Comparison of ENCODE assay signal across 19 cellular contexts in the genomic region with DNA sequence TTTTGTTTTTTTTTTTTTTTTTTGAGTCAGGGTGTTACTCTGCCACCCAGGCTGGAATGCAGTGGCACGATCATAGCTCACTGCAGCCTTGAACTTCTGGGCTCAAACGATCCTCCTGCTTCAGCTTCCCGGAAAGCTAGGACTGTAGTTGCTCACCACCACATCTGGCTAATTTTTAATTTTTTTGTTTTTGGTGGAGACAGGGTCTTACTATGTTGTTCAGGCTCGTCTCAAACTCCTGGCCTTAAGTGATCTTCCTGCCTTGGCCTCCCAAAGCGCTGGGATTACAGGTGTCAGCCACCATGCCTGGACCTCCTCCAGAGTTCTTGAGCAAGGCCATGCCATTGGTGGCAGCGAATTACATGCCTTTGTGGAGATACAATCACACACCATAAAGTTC. TPM values are rescaled to one million over a fixed set of nuclear protein-coding genes. Genes with fewer than 3 reads are reported as not detected.
A peak's percentile ranks its signal among the peaks of the same experiment; 100 is the strongest.
DNase-seq lines count a peak whose midpoint lies in the region; ATAC-seq, FAIRE-seq and TF ChIP-seq lines count a peak whose summit lies in the region.
"Had no signal": no experiment of that assay in that cellular context is flagged by ENCODE, and none has a peak within 500 bp of the region (broad histone marks: within the 10 kb centered on the region; RNA-seq: fewer than 3 reads in every experiment).

No MANE protein-coding gene starts in this region.

- no peak overlapping the region for H3K9ac ChIP-seq in HepG2 (ENCODE audit: insufficient read depth, low read depth, low read length)
- H3K9ac ChIP-seq: BLaER1 had no signal

- H3K27ac ChIP-seq in HepG2 (ENCODE audit: extremely low read length, insufficient read depth, low read length) (peak overlapping the region; percentile 33), right lobe of liver (no peak overlapping the region)
- H3K27ac ChIP-seq: BLaER1 had no signal

- no peaks in the 10 kb centered on the region for H4K20me1 ChIP-seq in HepG2 (ENCODE audit: insufficient read depth, low read length)
- H4K20me1 ChIP-seq: BLaER1 had no signal

- no peak for FAIRE-seq in HepG2 (lab: Jason Lieb, UNC)
- FAIRE-seq: A204.1, G401.6 had no signal

- peaks cover 47% of the 10 kb centered on the region for H3K4me1 ChIP-seq in HepG2 (ENCODE audit: insufficient read depth, low read length)
- H3K4me1 ChIP-seq in right lobe of liver = no peaks in the 10 kb centered on the region
- H3K4me1 ChIP-seq: BE2C had no signal

- TF ChIP-seq POLR2A in HepG2 (IDR thresholded peaks at IDR 0.05; ENCODE audit: insufficient read depth in 1 of 2, low read depth in 2 of 2, low read length in 2 of 2) (no peak), right lobe of liver (IDR thresholded peaks at IDR 0.05) (no peak)

- H3K4me2 ChIP-seq in HepG2 (ENCODE audit: low read depth, low read length) = no peak overlapping the region
- H3K4me2 ChIP-seq: BLaER1 had no signal

- H3K9me3 ChIP-seq in HepG2 (ENCODE audit: low read length) = no peaks in the 10 kb centered on the region
- H3K9me3 ChIP-seq in right lobe of liver = no peaks in the 10 kb centered on the region
- H3K9me3 ChIP-seq: BE2C had no signal

- H3K79me2 ChIP-seq in HepG2 (ENCODE audit: insufficient read depth, low read length) = no peaks in the 10 kb centered on the region

- ATAC-seq in HepG2 = peak; percentile 7; the same call in 2 of the 3 replicates
- no peak for ATAC-seq in right lobe of liver
- no peak for ATAC-seq in HG03565 (IDR thresholded peaks at IDR 0.05; ENCODE audit: unreplicated experiment)

- CTCF ChIA-PET in HepG2 (lab: Yijun Ruan, JAX; ENCODE audit: low intra/inter-chr PET ratio, low total read pairs) = interaction anchor here (1.4 to 4.0 kb wide), 2 partner anchors 92 to 102 kb away, joined by 6 to 87 read pairs; no protein-coding TSS in a partner anchor

- H3K27me3 ChIP-seq in HepG2 (ENCODE audit: control insufficient read depth in 1 of 2, insufficient read depth in 2 of 2, low read length in 2 of 2) (no peaks in the 10 kb centered on the region), right lobe of liver (no peaks in the 10 kb centered on the region)
- H3K27me3 ChIP-seq: BE2C, BLaER1 had no signal

- H2AFZ ChIP-seq in HepG2 (ENCODE audit: low read length) = no peak overlapping the region

- no peak for TF ChIP-seq CTCF in HepG2 (CRISPR knock-in tag; IDR thresholded peaks at IDR 0.05)
- TF ChIP-seq CTCF in right lobe of liver (IDR thresholded peaks at IDR 0.05) = no peak

- DNase-seq in HepG2 (ENCODE audit: low spot score) (peak; percentile 37), right lobe of liver (no peak), posterior vena cava (ENCODE audit: low spot score) (peak; percentile 24), DMS114 treated with DMSO at 0.1 percent for 48 hours (lab: John Stamatoyannopoulos, UW; ENCODE audit: unreplicated experiment) (no peak)
- DNase-seq: 8988T; ACHN; BE2C; C1 segment of cervical spinal cord; CD4-positive, alpha-beta memory T cell; CD4-positive, CD25-positive, alpha-beta regulatory T cell; CD8-positive, alpha-beta memory T cell; COR-L47; DMS 273 treated with DMSO at 0.1 percent for 48 hours; DMS79 treated with DMSO at 0.1 percent for 48 hours; GF-D8 had no signal

- H3K4me3 ChIP-seq in HepG2 (replicated peaks in 1 of 3; ENCODE audit: insufficient read depth in 1 of 3, low read depth in 2 of 3, low read length in 3 of 3) = no peak overlapping the region
- H3K4me3 ChIP-seq in right lobe of liver = no peak overlapping the region
- H3K4me3 ChIP-seq: BLaER1 had no signal

- H3K36me3 ChIP-seq in HepG2 (replicated peaks in 1 of 2; ENCODE audit: control insufficient read depth in 1 of 2, insufficient read depth in 2 of 2, low read length in 2 of 2) (no peaks in the 10 kb centered on the region), right lobe of liver (no peaks in the 10 kb centered on the region)
- H3K36me3 ChIP-seq: BE2C, BLaER1 had no signal

- in situ Hi-C loops in HepG2 (cut with HindIII; ENCODE audit: extremely low pct_ligation_motif_present, low pct_unique_long_range_greater_than_20kb) = no loop called here

- POLR2A ChIA-PET in HepG2 (lab: Yijun Ruan, JAX) = interaction anchor here (0.6 kb wide), 1 partner anchor 34 kb away, joined by 3 read pairs; no protein-coding TSS in a partner anchor

- TF ChIP-seq EP300 in HepG2 (IDR thresholded peaks at IDR 0.05; ENCODE audit: low read depth in 2 of 2, low read length in 2 of 2) (no peak; a peak in 1 of 4 replicates), HepG2 (CRISPR knock-in tag; IDR thresholded peaks at IDR 0.05; ENCODE audit: borderline replicate concordance) (no peak)

- TF ChIP-seq RAD21 in HepG2 (CRISPR knock-in tag; IDR thresholded peaks at IDR 0.05) = no peak

- BruUV-seq in HepG2 (replicated peaks; lab: Mats Ljungman, UMichigan) = no TSS peak

- WGBS in HepG2 (ENCODE audit: low lambda C conversion rate) = 33% methylated on average over 6 of the region's 6 CpGs
- 70% methylated on average over 5 of the region's 6 CpGs for WGBS in right lobe of liver (ENCODE audit: insufficient coverage, low coverage, low lambda C conversion rate, missing lambda C conversion rate)

- intact Hi-C loops in HepG2 (cut with micrococcal nuclease; ENCODE audit: unreplicated experiment) = loop anchor here (1.0 kb wide), 1 partner anchor 92 kb away; no protein-coding TSS in a partner anchor
- intact Hi-C loops in right lobe of liver (cut with DNase I) = loop anchor here in 1 of 2 donors (5.0 kb wide), 1 partner anchor 95 kb away; no protein-coding TSS in a partner anchor
- intact Hi-C loops in posterior vena cava (cut with DNase I) = loop anchor here in 1 of 2 donors (2.0 to 10.0 kb wide), 2 partner anchors 15 to 87 kb away; no protein-coding TSS in a partner anchor

TF ChIP-seq in HepG2, 621 proteins besides CTCF, POLR2A, EP300 and RAD21 (continues in another document):
- no peak for TF ChIP-seq REXO4 (CRISPR knock-in tag; IDR thresholded peaks at IDR 0.05; ENCODE audit: borderline replicate concordance)
- TF ChIP-seq ETV6 (CRISPR knock-in tag; conservative IDR thresholded peaks at IDR 0.05) = no peak
- TF ChIP-seq, protein P1, sequence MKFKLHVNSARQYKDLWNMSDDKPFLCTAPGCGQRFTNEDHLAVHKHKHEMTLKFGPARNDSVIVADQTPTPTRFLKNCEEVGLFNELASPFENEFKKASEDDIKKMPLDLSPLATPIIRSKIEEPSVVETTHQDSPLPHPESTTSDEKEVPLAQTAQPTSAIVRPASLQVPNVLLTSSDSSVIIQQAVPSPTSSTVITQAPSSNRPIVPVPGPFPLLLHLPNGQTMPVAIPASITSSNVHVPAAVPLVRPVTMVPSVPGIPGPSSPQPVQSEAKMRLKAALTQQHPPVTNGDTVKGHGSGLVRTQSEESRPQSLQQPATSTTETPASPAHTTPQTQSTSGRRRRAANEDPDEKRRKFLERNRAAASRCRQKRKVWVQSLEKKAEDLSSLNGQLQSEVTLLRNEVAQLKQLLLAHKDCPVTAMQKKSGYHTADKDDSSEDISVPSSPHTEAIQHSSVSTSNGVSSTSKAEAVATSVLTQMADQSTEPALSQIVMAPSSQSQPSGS (CRISPR knock-in tag; IDR thresholded peaks at IDR 0.05) = no peak
- TF ChIP-seq ZNF841 (CRISPR knock-in tag; IDR thresholded peaks at IDR 0.05; ENCODE audit: borderline replicate concordance) = no peak
- TF ChIP-seq SRY (CRISPR knock-in tag; IDR thresholded peaks at IDR 0.05) = no peak
- TF ChIP-seq ZNF292 (CRISPR knock-in tag; IDR thresholded peaks at IDR 0.05; ENCODE audit: borderline replicate concordance, low read depth) = peak; percentile 48; the same call in 1 of the 2 replicates

RNA-seq across cellular contexts. Expression of gene ASB1, which starts 35.2 kb away (rescaled TPM):
- total RNA-seq in HepG2 (2016; rRNA removed; fragmentation: Illumina TruSeq; extraction: Trizol) = 47.5 and 48.6 TPM in 2 replicates
- 36.1 and 38.8 TPM in 2 replicates for total RNA-seq in HepG2 (2016; cell fraction: cytosol; rRNA removed; fragmentation: Illumina TruSeq; extraction: Trizol; ENCODE audit: low read depth)
- total RNA-seq in HepG2 (2016; cell fraction: insoluble cytoplasmic fraction; rRNA removed; fragmentation: Illumina TruSeq; extraction: Trizol) = 42.9 and 49.7 TPM in 2 replicates
- total RNA-seq in HepG2 (2016; cell fraction: membrane; rRNA removed; fragmentation: Illumina TruSeq; extraction: Trizol) = 46.0 and 48.9 TPM in 2 replicates
- total RNA-seq in HepG2 (2016; cell fraction: nucleus; rRNA removed; fragmentation: Illumina TruSeq; extraction: Trizol) = 36.1 and 43.2 TPM in 2 replicates
- polyA plus RNA-seq in HepG2 (2011; rRNA removed) = 45.6 and 49.2 TPM in 2 replicates
- polyA plus RNA-seq in HepG2 (2011; cell fraction: cytosol; rRNA removed) = 33.5 and 52.6 TPM in 2 replicates
- 151 and 167 TPM in 2 replicates for polyA plus RNA-seq in HepG2 (2011; cell fraction: nucleus; rRNA removed)
- polyA plus RNA-seq in HepG2 (2012) = 36.1 and 37.5 TPM in 2 replicates
- 39.0 and 42.6 TPM in 2 replicates for polyA plus RNA-seq in HepG2 (2016; cell fraction: cytosol; fragmentation: Illumina TruSeq; extraction: Trizol; ENCODE audit: low read depth)
- polyA plus RNA-seq in HepG2 (2016; cell fraction: insoluble cytoplasmic fraction; fragmentation: Illumina TruSeq; extraction: Trizol; ENCODE audit: low read depth) = 48.6 and 51.7 TPM in 2 replicates
- 45.0 and 48.7 TPM in 2 replicates for polyA plus RNA-seq in HepG2 (2016; cell fraction: membrane; fragmentation: Illumina TruSeq; extraction: Trizol; ENCODE audit: low read depth)
- polyA plus RNA-seq in HepG2 (2016; cell fraction: nucleus; fragmentation: Illumina TruSeq; extraction: Trizol; ENCODE audit: insufficient read depth, low read depth) = 83.8 and 85.3 TPM in 2 replicates
- polyA minus RNA-seq in HepG2 (2011; rRNA and poly(A)+ RNA removed; ENCODE audit: low replicate concordance) = 19.6 and 68.1 TPM in 2 replicates
- polyA minus RNA-seq in HepG2 (2011; cell fraction: cytosol; rRNA and poly(A)+ RNA removed) = 23.7 TPM in 2 replicates
- polyA minus RNA-seq in HepG2 (2011; cell fraction: nucleus; rRNA and poly(A)+ RNA removed) = 45.2 and 49.1 TPM in 2 replicates
- 10 to 100 TPM in 2 of 6 experiments, 1 to 10 TPM in 4; 6.3 to 18.2 (median 8.4) TPM for total RNA-seq in right lobe of liver
- 10 to 100 TPM; 36.3 to 39.7 TPM for total RNA-seq in posterior vena cava

Comparison
In these comparisons a context has a peak if more than half of its experiments do, and no peak if none do; other contexts are left out.
1. DNase-seq: peak in HepG2 (single experiment) and posterior vena cava (single experiment); none in right lobe of liver (0 of 3) and DMS114 treated with DMSO at 0.1 percent for 48 hours (single experiment).